17 cellular contexts compared by ENCODE assay signal in genomic region chr5:163281512-163281911, GRCh38.
DNase-seq lines count a peak whose midpoint lies in the region; ATAC-seq and TF ChIP-seq lines count a peak whose summit lies in the region.
"Had no signal": no experiment of that assay in that cellular context is flagged by ENCODE, and none has a peak within 500 bp of the region (broad histone marks: within the 10 kb centered on the region; RNA-seq: fewer than 3 reads in every experiment).

No MANE protein-coding gene starts in this region.

- H3K4me3 ChIP-seq in LNCaP clone FGC (ENCODE audit: low read depth, low read length) = no peak overlapping the region
- H3K4me3 ChIP-seq: A549; BLaER1 treated with 17β-estradiol and CSF1 and Interleukin-3, amounts not matched to agents 10 nM and 100 nM; GM12878 had no signal

- TF ChIP-seq CTCF in 22Rv1 (IDR thresholded peaks at IDR 0.05) (no peak), LNCaP clone FGC (IDR thresholded peaks at IDR 0.05; ENCODE audit: control insufficient read depth, extremely low read depth, insufficient read depth) (no peak)

- DNase-seq in LNCaP clone FGC (ENCODE audit: low read depth) (peak; percentile 4), left lobe of liver (ENCODE audit: low spot score) (no peak), renal cortical epithelial cell (ENCODE audit: low read depth) (peak; percentile 31)
- no peak for DNase-seq in stimulated activated naive CD4-positive, alpha-beta T cell (lab: John Stamatoyannopoulos, UW)
- no peak for DNase-seq in stimulated activated CD4-positive, alpha-beta T cell treated with anti-CD3 and anti-CD28 coated beads, Interleukin-15, amount 100 ng/mL, for 24 hours
- DNase-seq: AML-193; Caco-2; Calu3; CD4-positive, alpha-beta T cell; CD8-positive, alpha-beta T cell; DMS79 treated with DMSO at 0.1 percent for 48 hours had no signal

- ATAC-seq in left lobe of liver = peak; percentile 64
- ATAC-seq in esophagus mucosa = no peak
- ATAC-seq: A549; CD8-positive, alpha-beta T cell; GM12878 had no signal

- peak overlapping the region; percentile 62 for H3K27ac ChIP-seq in 22Rv1
- H3K27ac ChIP-seq: A549; BLaER1 treated with 17β-estradiol and CSF1 and Interleukin-3, amounts not matched to agents 10 nM and 100 nM; C4-2B had no signal

Comparison
In these comparisons a context has a peak if more than half of its experiments do, and no peak if none do; other contexts are left out.
1. DNase-seq: peak in LNCaP clone FGC (single experiment) and renal cortical epithelial cell (single experiment); none in left lobe of liver (single experiment), stimulated activated naive CD4-positive, alpha-beta T cell (0 of 6) and stimulated activated CD4-positive, alpha-beta T cell treated with anti-CD3 and anti-CD28 coated beads, Interleukin-15, amount 100 ng/mL, for 24 hours (single experiment).